ENCODE assay signal across 11 cellular contexts in genomic region chr11:112655386-112655785, GRCh38.
DNase-seq lines count a peak whose midpoint lies in the region; ATAC-seq and TF ChIP-seq lines count a peak whose summit lies in the region.
"Had no signal": no experiment of that assay in that cellular context is flagged by ENCODE, and none has a peak within 500 bp of the region (broad histone marks: within the 10 kb centered on the region; RNA-seq: fewer than 3 reads in every experiment).

No MANE protein-coding gene starts in this region.

- no peak overlapping the region for H3K27ac ChIP-seq in IMR-90 (ENCODE audit: insufficient read depth, low read length)
- no peak overlapping the region for H3K27ac ChIP-seq in caudate nucleus (ENCODE audit: low read depth, low read length)

- no peak overlapping the region for H3K14ac ChIP-seq in IMR-90 (replicated peaks; ENCODE audit: low read depth, low read length)

- H2BK20ac ChIP-seq in IMR-90 (ENCODE audit: low read depth, low read length) = no peak overlapping the region

- H3K56ac ChIP-seq in IMR-90 (ENCODE audit: extremely low read depth, insufficient read depth, low read length) = no peak overlapping the region

- no peaks in the 10 kb centered on the region for H4K20me1 ChIP-seq in IMR-90 (ENCODE audit: insufficient read depth, low read length)

- H2AFZ ChIP-seq in IMR-90 (replicated peaks; ENCODE audit: low read length, poor library complexity) = no peak overlapping the region

- TF ChIP-seq RAD21 in IMR-90 (IDR thresholded peaks at IDR 0.05; ENCODE audit: low read length) = no peak

- no peaks in the 10 kb centered on the region for H3K27me3 ChIP-seq in IMR-90 (ENCODE audit: control insufficient read depth, insufficient read depth, low read length)

- H3K4ac ChIP-seq in IMR-90 (ENCODE audit: low read depth, low read length) = no peak overlapping the region

- no peak overlapping the region for H3K23ac ChIP-seq in IMR-90 (ENCODE audit: low read depth, low read length)

- no peaks in the 10 kb centered on the region for H3K79me1 ChIP-seq in IMR-90 (ENCODE audit: low read depth in 1 of 2, low read length in 2 of 2)

- DNase-seq in IMR-90 (peak; percentile 2), caudate nucleus (lab: John Stamatoyannopoulos, UW) (peak in 47 of 61 donors; percentile 13 to 87 (median 52)), inferior parietal cortex (ENCODE audit: extremely low spot score) (peak; percentile 72), superior temporal gyrus (ENCODE audit: extremely low spot score) (peak; percentile 91), erythroblast (lab: John Stamatoyannopoulos, UW) (no peak), DMS79 (lab: John Stamatoyannopoulos, UW) (no peak), OCI-M2 (lab: John Stamatoyannopoulos, UW; ENCODE audit: unreplicated experiment) (no peak)
- no peak for DNase-seq in activated CD4-positive, alpha-beta memory T cell treated with anti-CD3 and anti-CD28 coated beads, Interleukin-2, amount 10 ng/mL, durations not matched to agents 7 days and 5 days
- DNase-seq: activated B cell treated with CpG ODN at 0.5 μM for 24 hours; activated naive CD8-positive, alpha-beta T cell treated with anti-CD3 and anti-CD28 coated beads, Interleukin-2, amount 50 U/mL, for 24 hours; NCI-H748 treated with DMSO at 0.1 percent for 48 hours had no signal

- no peaks in the 10 kb centered on the region for H3K9me1 ChIP-seq in IMR-90 (ENCODE audit: insufficient read depth, low read length)

- no peak overlapping the region for H3K4me3 Mint-ChIP-seq in activated CD4-positive, alpha-beta memory T cell treated with anti-CD3 and anti-CD28 coated beads, Interleukin-2, amount 10 ng/mL, durations not matched to agents 7 days and 5 days
- H3K4me3 Mint-ChIP-seq: activated B cell treated with CpG ODN at 0.5 μM for 24 hours; activated naive CD8-positive, alpha-beta T cell treated with anti-CD3 and anti-CD28 coated beads, Interleukin-2, amount 50 U/mL, for 24 hours had no signal

- TF ChIP-seq POLR2A in IMR-90 (IDR thresholded peaks at IDR 0.05; ENCODE audit: low read depth, low read length) (no peak), erythroblast (IDR thresholded peaks at IDR 0.05; ENCODE audit: low read length) (no peak)

- intact Hi-C loops in IMR-90 (cut with micrococcal nuclease) = no loop called here

- no peak overlapping the region for H2BK120ac ChIP-seq in IMR-90 (ENCODE audit: low read depth, low read length)

- H3K9me3 ChIP-seq in IMR-90 (ENCODE audit: control insufficient read depth, insufficient read depth, low read length) = no peaks in the 10 kb centered on the region

- no peak overlapping the region for H4K5ac ChIP-seq in IMR-90 (ENCODE audit: low read depth, low read length)

- H3K18ac ChIP-seq in IMR-90 (ENCODE audit: low read depth, low read length) = no peak overlapping the region

- no peak overlapping the region for H2AK5ac ChIP-seq in IMR-90 (ENCODE audit: low read depth, low read length)

- no TSS peak for BruUV-seq in IMR-90 (replicated peaks; lab: Mats Ljungman, UMichigan)

- CTCF ChIA-PET in IMR-90 (lab: Yijun Ruan, JAX) = no interaction called here
- CTCF ChIA-PET in activated CD4-positive, alpha-beta memory T cell treated with anti-CD3 and anti-CD28 coated beads, Interleukin-2, amount 10 ng/mL, durations not matched to agents 7 days and 5 days (lab: Charles Lee) = no interaction called here

- H3K27ac Mint-ChIP-seq in activated CD4-positive, alpha-beta memory T cell treated with anti-CD3 and anti-CD28 coated beads, Interleukin-2, amount 10 ng/mL, durations not matched to agents 7 days and 5 days = no peak overlapping the region
- H3K27ac Mint-ChIP-seq: activated B cell treated with CpG ODN at 0.5 μM for 24 hours; activated naive CD8-positive, alpha-beta T cell treated with anti-CD3 and anti-CD28 coated beads, Interleukin-2, amount 50 U/mL, for 24 hours had no signal

- H3K27me3 Mint-ChIP-seq in activated CD4-positive, alpha-beta memory T cell treated with anti-CD3 and anti-CD28 coated beads, Interleukin-2, amount 10 ng/mL, durations not matched to agents 7 days and 5 days = peaks cover 3% of the 10 kb centered on the region
- H3K27me3 Mint-ChIP-seq: activated B cell treated with CpG ODN at 0.5 μM for 24 hours had no signal

- no CpG with 5 or more reads among the region's 2 CpGs for WGBS in IMR-90 (ENCODE audit: extremely low coverage in 2 of 2, insufficient read length in 1 of 2), 2 experiments

- no peak for TF ChIP-seq CTCF in IMR-90 (conservative IDR thresholded peaks at IDR 0.05; ENCODE audit: low read depth, low read length)

- no peak overlapping the region for H2BK15ac ChIP-seq in IMR-90 (ENCODE audit: low read depth, low read length)

- H3K4me1 ChIP-seq in IMR-90 (ENCODE audit: control insufficient read depth, insufficient read depth, low read length) = no peaks in the 10 kb centered on the region

- no peak overlapping the region for H4K8ac ChIP-seq in IMR-90 (ENCODE audit: low read depth in 2 of 2, low read length in 2 of 2)

- no peaks in the 10 kb centered on the region for H3K36me3 Mint-ChIP-seq in activated CD4-positive, alpha-beta memory T cell treated with anti-CD3 and anti-CD28 coated beads, Interleukin-2, amount 10 ng/mL, durations not matched to agents 7 days and 5 days (ENCODE audit: low read depth)

- in situ Hi-C loops in IMR-90 (cut with MboI; ENCODE audit: low sequenced_read_pairs) = no loop called here

- POLR2A ChIA-PET in IMR-90 (lab: Charles Lee; ENCODE audit: unreplicated experiment) = no interaction called here
- POLR2A ChIA-PET in activated CD4-positive, alpha-beta memory T cell treated with anti-CD3 and anti-CD28 coated beads, Interleukin-2, amount 10 ng/mL, durations not matched to agents 7 days and 5 days (lab: Charles Lee) = no interaction called here

- no peaks in the 10 kb centered on the region for H3K9me3 Mint-ChIP-seq in activated CD4-positive, alpha-beta memory T cell treated with anti-CD3 and anti-CD28 coated beads, Interleukin-2, amount 10 ng/mL, durations not matched to agents 7 days and 5 days
- H3K9me3 Mint-ChIP-seq: activated B cell treated with CpG ODN at 0.5 μM for 24 hours; activated naive CD8-positive, alpha-beta T cell treated with anti-CD3 and anti-CD28 coated beads, Interleukin-2, amount 50 U/mL, for 24 hours had no signal

- no peak overlapping the region for H3K9ac ChIP-seq in IMR-90 (ENCODE audit: low read depth, low read length)

- no peak overlapping the region for H3K4me2 ChIP-seq in IMR-90 (ENCODE audit: low read depth, low read length)

- no peak overlapping the region for H4K91ac ChIP-seq in IMR-90 (ENCODE audit: insufficient read depth, low read depth, low read length)

- dilution Hi-C loops in IMR-90 (cut with HindIII; ENCODE audit: low sequenced_read_pairs, unreplicated experiment) = no loop called here

- H2AK9ac ChIP-seq in IMR-90 (replicated peaks; ENCODE audit: low read depth, low read length, poor library complexity) = no peak overlapping the region

- ATAC-seq in IMR-90 (ENCODE audit: low read depth) = no peak
- ATAC-seq: activated naive CD8-positive, alpha-beta T cell treated with anti-CD3 and anti-CD28 coated beads, Interleukin-2, amount 50 U/mL, for 24 hours had no signal

- H3K4me1 Mint-ChIP-seq in activated CD4-positive, alpha-beta memory T cell treated with anti-CD3 and anti-CD28 coated beads, Interleukin-2, amount 10 ng/mL, durations not matched to agents 7 days and 5 days = no peaks in the 10 kb centered on the region
- H3K4me1 Mint-ChIP-seq: activated B cell treated with CpG ODN at 0.5 μM for 24 hours; activated naive CD8-positive, alpha-beta T cell treated with anti-CD3 and anti-CD28 coated beads, Interleukin-2, amount 50 U/mL, for 24 hours had no signal

- no peak overlapping the region for H2BK5ac ChIP-seq in IMR-90 (ENCODE audit: low read depth, low read length, poor library complexity, severe bottlenecking)

- no peaks in the 10 kb centered on the region for H3K36me3 ChIP-seq in IMR-90 (ENCODE audit: control insufficient read depth, insufficient read depth, low read length)

- no peak overlapping the region for H3K4me3 ChIP-seq in IMR-90 (ENCODE audit: insufficient read depth, low read depth, low read length)

TF ChIP-seq in IMR-90, 13 proteins besides CTCF, POLR2A, EP300 and RAD21:
- TF ChIP-seq CHD1 (IDR thresholded peaks at IDR 0.05; ENCODE audit: low read depth, low read length) (no peak), SMC3 (IDR thresholded peaks at IDR 0.05; ENCODE audit: low read depth, low read length) (no peak), ELK1 (IDR thresholded peaks at IDR 0.05; ENCODE audit: borderline replicate concordance, low read depth, low read length) (no peak), RCOR1 (IDR thresholded peaks at IDR 0.05; ENCODE audit: insufficient replicate concordance, low read length) (no peak), MAZ (IDR thresholded peaks at IDR 0.05; ENCODE audit: borderline replicate concordance, low read depth, low read length) (no peak), MXI1 (IDR thresholded peaks at IDR 0.05; ENCODE audit: borderline replicate concordance, low read depth, low read length) (no peak), RFX5 (IDR thresholded peaks at IDR 0.05; ENCODE audit: low read depth, low read length) (no peak), CEBPB (IDR thresholded peaks at IDR 0.05; ENCODE audit: low read depth, low read length) (no peak), BHLHE40 (IDR thresholded peaks at IDR 0.05; ENCODE audit: low read depth, low read length) (no peak), NFE2L2 (IDR thresholded peaks at IDR 0.05; ENCODE audit: low read depth, low read length) (no peak), FOS (IDR thresholded peaks at IDR 0.05; ENCODE audit: low read depth, low read length) (no peak), MAFK (IDR thresholded peaks at IDR 0.05; ENCODE audit: low read depth, low read length) (no peak)
- TF ChIP-seq, protein P1, sequence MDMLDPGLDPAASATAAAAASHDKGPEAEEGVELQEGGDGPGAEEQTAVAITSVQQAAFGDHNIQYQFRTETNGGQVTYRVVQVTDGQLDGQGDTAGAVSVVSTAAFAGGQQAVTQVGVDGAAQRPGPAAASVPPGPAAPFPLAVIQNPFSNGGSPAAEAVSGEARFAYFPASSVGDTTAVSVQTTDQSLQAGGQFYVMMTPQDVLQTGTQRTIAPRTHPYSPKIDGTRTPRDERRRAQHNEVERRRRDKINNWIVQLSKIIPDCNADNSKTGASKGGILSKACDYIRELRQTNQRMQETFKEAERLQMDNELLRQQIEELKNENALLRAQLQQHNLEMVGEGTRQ (IDR thresholded peaks at IDR 0.05; ENCODE audit: low read depth, low read length) = no peak

Comparison
In these comparisons a context has a peak if more than half of its experiments do, and no peak if none do; other contexts are left out.
1. DNase-seq: peak in IMR-90 (single experiment), caudate nucleus (47 of 61), inferior parietal cortex (single experiment) and superior temporal gyrus (single experiment); none in erythroblast (0 of 2), DMS79 (single experiment), OCI-M2 (single experiment) and activated CD4-positive, alpha-beta memory T cell treated with anti-CD3 and anti-CD28 coated beads, Interleukin-2, amount 10 ng/mL, durations not matched to agents 7 days and 5 days (single experiment).